Comparison of ENCODE assay signal across 8 cellular contexts in genomic region chr3:172181936-172182708, GRCh38.
A peak's percentile ranks its signal among the peaks of the same experiment; 100 is the strongest.
DNase-seq lines count a peak whose midpoint lies in the region; ATAC-seq and TF ChIP-seq lines count a peak whose summit lies in the region.
"Had no signal": no experiment of that assay in that cellular context is flagged by ENCODE, and none has a peak within 500 bp of the region (broad histone marks: within the 10 kb centered on the region; RNA-seq: fewer than 3 reads in every experiment).

No MANE protein-coding gene starts in this region.

- peak overlapping the region; percentile 46 for H3K27ac Mint-ChIP-seq in stimulated activated effector memory CD8-positive, alpha-beta T cell treated with anti-CD3 and anti-CD28 coated beads, Interleukin-12 subunit alpha, Interleukin-12 subunit beta, amount 100 ng/mL, for 72 hours

- no peak overlapping the region for H3K4me3 ChIP-seq in fibroblast of villous mesenchyme (ENCODE audit: low read depth, low read length)

- no peaks in the 10 kb centered on the region for H3K9me3 Mint-ChIP-seq in stimulated activated effector memory CD8-positive, alpha-beta T cell treated with anti-CD3 and anti-CD28 coated beads, Interleukin-12 subunit alpha, Interleukin-12 subunit beta, amount 100 ng/mL, for 72 hours

- peak; percentile 56 for DNase-seq in HCEC 1CT
- peak; percentile 6 for DNase-seq in RWPE1 (ENCODE audit: low spot score)
- peak; percentile 64 for DNase-seq in fibroblast of villous mesenchyme (ENCODE audit: low read depth)
- DNase-seq in stimulated activated effector memory CD8-positive, alpha-beta T cell treated with anti-CD3 and anti-CD28 coated beads, Interleukin-12 subunit alpha, Interleukin-12 subunit beta, amount 100 ng/mL, for 72 hours (ENCODE audit: low spot score in 2 of 2) = peak in 1 of 2 donors; percentile 50
- DNase-seq in activated CD4-positive, alpha-beta T cell treated with anti-CD3 and anti-CD28 coated beads for 1 hour = no peak
- DNase-seq: RPMI8226 had no signal

- peaks cover 5% of the 10 kb centered on the region for H3K36me3 Mint-ChIP-seq in stimulated activated effector memory CD8-positive, alpha-beta T cell treated with anti-CD3 and anti-CD28 coated beads, Interleukin-12 subunit alpha, Interleukin-12 subunit beta, amount 100 ng/mL, for 72 hours

- TF ChIP-seq CTCF in RWPE1 (conservative IDR thresholded peaks at IDR 0.05; ENCODE audit: low read depth) = no peak
- TF ChIP-seq CTCF in fibroblast of villous mesenchyme (IDR thresholded peaks at IDR 0.05; ENCODE audit: insufficient read depth, low read depth, low read length) = no peak

- POLR2A ChIA-PET in RWPE1 (lab: Yijun Ruan, JAX; ENCODE audit: low non-redundant PET) = no interaction called here

- CTCF ChIA-PET in RWPE1 (lab: Yijun Ruan, JAX) = interaction anchor here (0.5 to 1.1 kb wide), 2 partner anchors 19 to 75 kb away, joined by 3 read pairs; no protein-coding TSS in a partner anchor

- H3K4me1 Mint-ChIP-seq in stimulated activated effector memory CD8-positive, alpha-beta T cell treated with anti-CD3 and anti-CD28 coated beads, Interleukin-12 subunit alpha, Interleukin-12 subunit beta, amount 100 ng/mL, for 72 hours = peaks cover 47% of the 10 kb centered on the region

- ATAC-seq in stimulated activated effector memory CD8-positive, alpha-beta T cell treated with anti-CD3 and anti-CD28 coated beads, Interleukin-12 subunit alpha, Interleukin-12 subunit beta, amount 100 ng/mL, for 72 hours = peak; percentile 76
- ATAC-seq in HG02938 (IDR thresholded peaks at IDR 0.05; ENCODE audit: unreplicated experiment) (no peak), HG03571 (IDR thresholded peaks at IDR 0.05; ENCODE audit: unreplicated experiment) (no peak)

- H3K4me3 Mint-ChIP-seq in stimulated activated effector memory CD8-positive, alpha-beta T cell treated with anti-CD3 and anti-CD28 coated beads, Interleukin-12 subunit alpha, Interleukin-12 subunit beta, amount 100 ng/mL, for 72 hours = no peak overlapping the region

- H3K27ac ChIP-seq in RWPE1 = peak overlapping the region; percentile 63
